In the genomic region with DNA sequence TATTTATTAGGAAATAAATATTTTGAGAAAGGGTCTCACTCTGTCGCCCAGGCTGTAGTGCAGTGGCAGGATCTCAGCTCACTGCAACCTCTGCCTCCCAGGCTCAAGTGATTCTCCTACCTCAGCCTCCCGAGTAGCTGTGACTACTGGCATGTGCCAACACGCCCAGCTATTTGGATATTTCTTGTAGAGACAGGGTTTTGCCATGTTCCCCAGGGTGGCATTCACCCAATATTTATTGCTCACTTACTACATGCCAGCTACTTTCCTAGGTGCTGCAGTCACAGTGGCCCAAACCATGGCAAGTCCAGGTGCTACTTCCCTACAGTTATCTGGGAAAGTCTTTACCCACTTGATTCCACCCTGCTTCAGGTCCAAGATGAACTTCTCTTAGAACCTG, we compare ENCODE assay signal across 34 cellular contexts. TPM values are rescaled to one million over a fixed set of nuclear protein-coding genes. Genes with fewer than 3 reads are reported as not detected.
DNase-seq lines count a peak whose midpoint lies in the region; ATAC-seq and TF ChIP-seq lines count a peak whose summit lies in the region.
"Had no signal": no experiment of that assay in that cellular context is flagged by ENCODE, and none has a peak within 500 bp of the region (broad histone marks: within the 10 kb centered on the region; RNA-seq: fewer than 3 reads in every experiment).

No MANE protein-coding gene starts in this region.

- no peaks in the 10 kb centered on the region for H3K36me3 Mint-ChIP-seq in activated CD8-positive, alpha-beta memory T cell treated with anti-CD3 and anti-CD28 coated beads, Interleukin-2, amount 10 ng/mL, durations not matched to agents 7 days and 5 days
- H3K36me3 Mint-ChIP-seq in CD4-positive, alpha-beta T cell (ENCODE audit: low read depth) = no peaks in the 10 kb centered on the region
- no peaks in the 10 kb centered on the region for H3K36me3 Mint-ChIP-seq in activated T-helper 17 cell treated with anti-CD3 and anti-CD28 coated beads, Interleukin-2, amount 50 U/mL, for 72 hours (ENCODE audit: low read depth)
- H3K36me3 Mint-ChIP-seq: CD8-positive, alpha-beta T cell had no signal

- POLR2A ChIA-PET in CD4-positive, alpha-beta T cell (lab: Charles Lee) = interaction anchor here (3.7 kb wide), 1 partner anchor 30 kb away, joined by 24 read pairs; a partner anchor contains a TSS

- TF ChIP-seq CTCF in CD4-positive, alpha-beta T cell (IDR thresholded peaks at IDR 0.05) = no peak
- no peak for TF ChIP-seq CTCF in foreskin keratinocyte (conservative IDR thresholded peaks at IDR 0.05)

- H3K27me3 Mint-ChIP-seq in activated CD8-positive, alpha-beta memory T cell treated with anti-CD3 and anti-CD28 coated beads, Interleukin-2, amount 10 ng/mL, durations not matched to agents 7 days and 5 days = no peaks in the 10 kb centered on the region
- H3K27me3 Mint-ChIP-seq in CD4-positive, alpha-beta T cell = no peaks in the 10 kb centered on the region
- no peaks in the 10 kb centered on the region for H3K27me3 Mint-ChIP-seq in activated T-helper 17 cell treated with anti-CD3 and anti-CD28 coated beads, Interleukin-2, amount 50 U/mL, for 72 hours

- no peaks in the 10 kb centered on the region for H3K9me3 Mint-ChIP-seq in activated CD8-positive, alpha-beta memory T cell treated with anti-CD3 and anti-CD28 coated beads, Interleukin-2, amount 10 ng/mL, durations not matched to agents 7 days and 5 days (ENCODE audit: low read depth)
- no peaks in the 10 kb centered on the region for H3K9me3 Mint-ChIP-seq in CD4-positive, alpha-beta T cell
- no peaks in the 10 kb centered on the region for H3K9me3 Mint-ChIP-seq in activated T-helper 17 cell treated with anti-CD3 and anti-CD28 coated beads, Interleukin-2, amount 50 U/mL, for 72 hours
- H3K9me3 Mint-ChIP-seq: CD8-positive, alpha-beta T cell had no signal

- H3K27ac Mint-ChIP-seq in activated CD8-positive, alpha-beta memory T cell treated with anti-CD3 and anti-CD28 coated beads, Interleukin-2, amount 10 ng/mL, durations not matched to agents 7 days and 5 days = peak overlapping the region; percentile 44
- H3K27ac Mint-ChIP-seq in CD4-positive, alpha-beta T cell = peak overlapping the region; percentile 22
- H3K27ac Mint-ChIP-seq in activated T-helper 17 cell treated with anti-CD3 and anti-CD28 coated beads, Interleukin-2, amount 50 U/mL, for 72 hours = peak overlapping the region; percentile 33
- H3K27ac Mint-ChIP-seq: CD8-positive, alpha-beta T cell had no signal

- H3K4me3 Mint-ChIP-seq in activated CD8-positive, alpha-beta memory T cell treated with anti-CD3 and anti-CD28 coated beads, Interleukin-2, amount 10 ng/mL, durations not matched to agents 7 days and 5 days = no peak overlapping the region
- H3K4me3 Mint-ChIP-seq in CD4-positive, alpha-beta T cell = no peak overlapping the region
- H3K4me3 Mint-ChIP-seq in activated T-helper 17 cell treated with anti-CD3 and anti-CD28 coated beads, Interleukin-2, amount 50 U/mL, for 72 hours = peak overlapping the region; percentile 25
- H3K4me3 Mint-ChIP-seq: CD8-positive, alpha-beta T cell had no signal

- H3K27ac ChIP-seq in CD4-positive, alpha-beta T cell (ENCODE audit: low read depth, low read length) = no peak overlapping the region
- H3K27ac ChIP-seq in foreskin keratinocyte = no peak overlapping the region
- H3K27ac ChIP-seq: A549, brain microvascular endothelial cell, dorsolateral prefrontal cortex, GM23248, pancreas, stomach had no signal

- H3K27me3 ChIP-seq in CD4-positive, alpha-beta T cell (ENCODE audit: control insufficient read depth, insufficient read depth, low read length) = no peaks in the 10 kb centered on the region
- no peaks in the 10 kb centered on the region for H3K27me3 ChIP-seq in foreskin keratinocyte
- H3K27me3 ChIP-seq: brain microvascular endothelial cell, stomach had no signal

- in situ Hi-C loops in ACHN (cut with HindIII; ENCODE audit: low pct_ligation_motif_present, low pct_unique_long_range_greater_than_20kb, low sequenced_read_pairs) = no loop called here

- intact Hi-C loops in CD4-positive, alpha-beta T cell (cut with DNase I, micrococcal nuclease) = no loop called here
- intact Hi-C loops in sciatic nerve (cut with DNase I) = no loop called here

- CTCF ChIA-PET in activated CD8-positive, alpha-beta memory T cell treated with anti-CD3 and anti-CD28 coated beads, Interleukin-2, amount 10 ng/mL, durations not matched to agents 7 days and 5 days (lab: Charles Lee) = interaction anchor here (0.5 to 3.3 kb wide), 2 partner anchors 33 to 120 kb away, joined by 4 to 15 read pairs; no protein-coding TSS in a partner anchor
- CTCF ChIA-PET in CD4-positive, alpha-beta T cell (lab: Charles Lee) = interaction anchor here (0.9 kb wide), 1 partner anchor 153 kb away, joined by 3 read pairs; no protein-coding TSS in a partner anchor

- peak; percentile 19 for DNase-seq in activated CD8-positive, alpha-beta memory T cell treated with anti-CD3 and anti-CD28 coated beads, Interleukin-2, amount 10 ng/mL, durations not matched to agents 7 days and 5 days
- no peak for DNase-seq in activated CD8-positive, alpha-beta memory T cell treated with anti-CD3 and anti-CD28 coated beads, Interleukin-2, amount 50 U/mL, for 48 hours
- DNase-seq in CD4-positive, alpha-beta T cell = no peak
- DNase-seq in foreskin keratinocyte = peak; percentile 21 to 61
- no peak for DNase-seq in T-helper 1 cell
- no peak for DNase-seq in ACHN
- DNase-seq in sciatic nerve (ENCODE audit: low spot score) = no peak
- DNase-seq: AML-193; amniotic stem cell; brain microvascular endothelial cell; CD8-positive, alpha-beta T cell; dorsolateral prefrontal cortex; GM23248; hippocampal formation; mucosa of descending colon; NCI-H1417; NCI-H2029; NCI-H526; NK-92 treated with Interleukin-12 subunit alpha and Interleukin-12 subunit beta, amount 100 ng/mL, for 24 hours; pancreas; PC-3; retina; SK-N-SH; small intestine; stomach; T-helper 2 cell had no signal

- no peaks in the 10 kb centered on the region for H3K9me3 ChIP-seq in CD4-positive, alpha-beta T cell (ENCODE audit: control insufficient read depth, low read length)
- H3K9me3 ChIP-seq: A549, mucosa of descending colon, pancreas, SK-N-SH, stomach had no signal

- H3K4me1 Mint-ChIP-seq in activated CD8-positive, alpha-beta memory T cell treated with anti-CD3 and anti-CD28 coated beads, Interleukin-2, amount 10 ng/mL, durations not matched to agents 7 days and 5 days = peaks cover 56% of the 10 kb centered on the region
- peaks cover 61% of the 10 kb centered on the region for H3K4me1 Mint-ChIP-seq in CD4-positive, alpha-beta T cell (ENCODE audit: low read depth)
- peaks cover 36% of the 10 kb centered on the region for H3K4me1 Mint-ChIP-seq in activated T-helper 17 cell treated with anti-CD3 and anti-CD28 coated beads, Interleukin-2, amount 50 U/mL, for 72 hours

- no peak for ATAC-seq in activated CD8-positive, alpha-beta memory T cell treated with anti-CD3 and anti-CD28 coated beads, Interleukin-2, amount 10 ng/mL, durations not matched to agents 7 days and 5 days
- no peak for ATAC-seq in CD4-positive, alpha-beta T cell (ENCODE audit: poor library complexity)
- ATAC-seq in activated T-helper 17 cell treated with anti-CD3 and anti-CD28 coated beads, Interleukin-2, amount 50 U/mL, for 72 hours (replicated peaks) = no peak
- ATAC-seq in foreskin keratinocyte = peak; percentile 60
- ATAC-seq in sciatic nerve = no peak
- ATAC-seq: A549; activated CD4-positive, CD25-positive, alpha-beta regulatory T cell treated with anti-CD3 and anti-CD28 coated beads, Interleukin-2, amount 50 U/mL, for 24 hours; CD8-positive, alpha-beta T cell; HepG2; mucosa of descending colon; pancreas; PC-3 had no signal

- H3K4me1 ChIP-seq in foreskin keratinocyte = no peaks in the 10 kb centered on the region
- H3K4me1 ChIP-seq: A549, pancreas had no signal

RNA-seq across cellular contexts. Expression of a gene that starts 8.3 kb away (rescaled TPM):
- 10 to 100 TPM; 15.8 to 17.0 TPM for total RNA-seq in activated CD8-positive, alpha-beta memory T cell treated with anti-CD3 and anti-CD28 coated beads, Interleukin-2, amount 10 ng/mL, durations not matched to agents 7 days and 5 days
- 1 to 10 TPM; 7.0 to 8.7 TPM for total RNA-seq in CD4-positive, alpha-beta T cell
- total RNA-seq in activated T-helper 17 cell treated with anti-CD3 and anti-CD28 coated beads, Interleukin-2, amount 50 U/mL, for 72 hours = 10 to 100 TPM in 1 of 2 donors, 1 to 10 TPM in 1; 9.3 to 20.3 TPM
- total RNA-seq in foreskin keratinocyte = 9.6 and 10.9 TPM in 2 replicates
- 10.6 and 11.2 TPM in 2 replicates for polyA plus RNA-seq in foreskin keratinocyte
- total RNA-seq in sciatic nerve = 13.2 TPM

RNA-seq across cellular contexts. Expression of a gene that starts 15.1 kb away (rescaled TPM):
- under 1 TPM in 1 of 2 experiments, not detected in 1; 0.09 TPM for total RNA-seq in activated CD8-positive, alpha-beta memory T cell treated with anti-CD3 and anti-CD28 coated beads, Interleukin-2, amount 10 ng/mL, durations not matched to agents 7 days and 5 days
- not detected for total RNA-seq in CD4-positive, alpha-beta T cell
- under 1 TPM; 0.09 to 0.85 TPM for total RNA-seq in activated T-helper 17 cell treated with anti-CD3 and anti-CD28 coated beads, Interleukin-2, amount 50 U/mL, for 72 hours
- not detected in 2 replicates for total RNA-seq in foreskin keratinocyte
- polyA plus RNA-seq in foreskin keratinocyte = not detected in 2 replicates
- not detected for total RNA-seq in sciatic nerve
- total RNA-seq: CD8-positive, alpha-beta T cell; chondrocyte; dorsolateral prefrontal cortex; GM23248; HepG2; lung; mucosa of descending colon; pancreas; PC-3; stomach had no signal
- polyA plus RNA-seq: A549, GM23248, HepG2, lung, neural cell, pancreas, SK-N-SH, small intestine, stomach, thymus had no signal

RNA-seq across cellular contexts. Expression of a gene that starts 29.6 kb away (rescaled TPM):
- 100 to 1,000 TPM; 209 to 215 TPM for total RNA-seq in activated CD8-positive, alpha-beta memory T cell treated with anti-CD3 and anti-CD28 coated beads, Interleukin-2, amount 10 ng/mL, durations not matched to agents 7 days and 5 days
- 100 to 1,000 TPM; 289 to 292 TPM for total RNA-seq in CD4-positive, alpha-beta T cell
- 100 to 1,000 TPM; 144 to 277 TPM for total RNA-seq in activated T-helper 17 cell treated with anti-CD3 and anti-CD28 coated beads, Interleukin-2, amount 50 U/mL, for 72 hours
- total RNA-seq in foreskin keratinocyte (not detected in 2 replicates), sciatic nerve (4.8 TPM)
- not detected in 2 replicates for polyA plus RNA-seq in foreskin keratinocyte
- total RNA-seq: chondrocyte, HepG2 had no signal
- polyA plus RNA-seq: A549, GM23248, neural cell, SK-N-SH had no signal

RNA-seq across cellular contexts. Expression of a gene that starts 42.2 kb away (rescaled TPM):
- 100 to 1,000 TPM in 1 of 2 experiments, 10 to 100 TPM in 1; 51.9 to 108 TPM for total RNA-seq in activated CD8-positive, alpha-beta memory T cell treated with anti-CD3 and anti-CD28 coated beads, Interleukin-2, amount 10 ng/mL, durations not matched to agents 7 days and 5 days
- total RNA-seq in CD4-positive, alpha-beta T cell = 1 to 10 TPM; 1.4 to 1.8 TPM
- total RNA-seq in activated T-helper 17 cell treated with anti-CD3 and anti-CD28 coated beads, Interleukin-2, amount 50 U/mL, for 72 hours = 10 to 100 TPM; 35.4 to 46.9 TPM
- not detected in 2 replicates for total RNA-seq in foreskin keratinocyte
- not detected in 2 replicates for polyA plus RNA-seq in foreskin keratinocyte
- total RNA-seq in sciatic nerve = 11.8 TPM
- total RNA-seq: GM23248 had no signal
- polyA plus RNA-seq: GM23248 had no signal

Comparison
In these comparisons a context has a peak if more than half of its experiments do, and no peak if none do; other contexts are left out.
1. DNase-seq: peak in activated CD8-positive, alpha-beta memory T cell treated with anti-CD3 and anti-CD28 coated beads, Interleukin-2, amount 10 ng/mL, durations not matched to agents 7 days and 5 days (single experiment) and foreskin keratinocyte (2 of 2); none in activated CD8-positive, alpha-beta memory T cell treated with anti-CD3 and anti-CD28 coated beads, Interleukin-2, amount 50 U/mL, for 48 hours (single experiment), CD4-positive, alpha-beta T cell (0 of 10), T-helper 1 cell (0 of 5), ACHN (single experiment) and sciatic nerve (single experiment).
2. RNA of a gene that starts 29.6 kb away (total RNA-seq): 289 to 292 TPM in CD4-positive, alpha-beta T cell, 144 to 277 TPM in activated T-helper 17 cell treated with anti-CD3 and anti-CD28 coated beads, Interleukin-2, amount 50 U/mL, for 72 hours and 209 to 215 TPM in activated CD8-positive, alpha-beta memory T cell treated with anti-CD3 and anti-CD28 coated beads, Interleukin-2, amount 10 ng/mL, durations not matched to agents 7 days and 5 days; 4.8 TPM in sciatic nerve (single experiment) and not detected in foreskin keratinocyte; every median in the first group is over 10 times any median in the second.
3. Peak in every context shown above with its lines, with median percentiles within 50 percentile points of each other: H3K27ac Mint-ChIP-seq.